14 cellular contexts compared by ENCODE assay signal in the genomic region with DNA sequence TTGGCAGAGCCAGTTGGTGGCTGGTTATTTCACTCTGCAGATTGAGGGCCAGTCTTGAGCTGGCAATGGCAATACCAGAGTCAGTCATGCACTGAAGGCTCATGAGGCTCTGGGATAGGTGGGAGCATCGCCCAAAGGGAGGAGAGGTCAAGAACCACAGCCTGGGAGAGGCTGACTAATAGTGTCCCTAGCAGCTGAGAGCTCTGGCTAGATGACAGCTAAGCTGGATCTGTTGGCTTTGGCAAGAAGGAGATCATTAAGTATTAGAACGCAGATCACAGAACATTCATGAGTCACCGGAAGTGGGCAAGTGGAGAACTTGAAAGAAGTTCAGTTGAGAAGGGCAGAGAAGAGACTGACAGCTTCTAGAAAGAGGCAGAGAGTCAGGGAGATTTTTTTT.
DNase-seq lines count a peak whose midpoint lies in the region; ATAC-seq and TF ChIP-seq lines count a peak whose summit lies in the region.
"Had no signal": no experiment of that assay in that cellular context is flagged by ENCODE, and none has a peak within 500 bp of the region (broad histone marks: within the 10 kb centered on the region; RNA-seq: fewer than 3 reads in every experiment).

No MANE protein-coding gene starts in this region.

- ATAC-seq in GM21367 (IDR thresholded peaks at IDR 0.05; ENCODE audit: unreplicated experiment) (no peak), HG03432 (IDR thresholded peaks at IDR 0.05; ENCODE audit: unreplicated experiment) (no peak), HG02588 (IDR thresholded peaks at IDR 0.05; ENCODE audit: unreplicated experiment) (no peak)
- ATAC-seq: K562, WTC11 had no signal

- H3K36me3 ChIP-seq in ACC112 (ENCODE audit: insufficient read depth, low read length) (no peaks in the 10 kb centered on the region), adrenal gland (replicated peaks in 1 of 2) (no peaks in the 10 kb centered on the region)
- H3K36me3 ChIP-seq: esophagus muscularis mucosa had no signal

- H3K27me3 ChIP-seq in ACC112 (ENCODE audit: insufficient read depth, low read length), result no peaks in the 10 kb centered on the region
- no peaks in the 10 kb centered on the region for H3K27me3 ChIP-seq in adrenal gland
- H3K27me3 ChIP-seq: esophagus muscularis mucosa had no signal

- H2AFZ ChIP-seq in ACC112 (ENCODE audit: low read length, unreplicated experiment), result peak overlapping the region; percentile 10

- DNase-seq in M059J (ENCODE audit: low read depth), result peak; percentile 91
- DNase-seq in adrenal gland, result peak; percentile 13 to 73 (median 39)
- peak; percentile 42 for DNase-seq in fibroblast of villous mesenchyme (ENCODE audit: low read depth)
- no peak for DNase-seq in DMS53 treated with DMSO at 0.1 percent for 48 hours (lab: John Stamatoyannopoulos, UW; ENCODE audit: unreplicated experiment)
- DNase-seq: midbrain, NCI-H1694 had no signal

- 30 to 57% (median 40%) methylated on average over 3 of the region's 3 CpGs for WGBS in adrenal gland, 4 donors

- H3K79me2 ChIP-seq in ACC112 (ENCODE audit: control insufficient read depth, insufficient read depth, low read length, unreplicated experiment), result no peaks in the 10 kb centered on the region

- H3K27ac ChIP-seq in ACC112 (ENCODE audit: low read depth, low read length), result peak overlapping the region; percentile 80
- no peak overlapping the region for H3K27ac ChIP-seq in adrenal gland
- H3K27ac ChIP-seq: esophagus muscularis mucosa, SK-N-MC had no signal

- TF ChIP-seq CTCF in adrenal gland (IDR thresholded peaks at IDR 0.05) (no peak), fibroblast of villous mesenchyme (IDR thresholded peaks at IDR 0.05; ENCODE audit: insufficient read depth, low read depth, low read length) (no peak)

- no peaks in the 10 kb centered on the region for H3K9me3 ChIP-seq in adrenal gland (replicated peaks in 1 of 3)
- H3K9me3 ChIP-seq: esophagus muscularis mucosa had no signal

- intact Hi-C loops in adrenal gland (cut with DNase I), result no loop called here

- TF ChIP-seq POLR2A in adrenal gland (IDR thresholded peaks at IDR 0.05), result no peak

- H3K4me3 ChIP-seq in ACC112 (ENCODE audit: low read depth, low read length) (peak overlapping the region; percentile 23; the same call in 1 of the 2 replicates), adrenal gland (no peak overlapping the region), fibroblast of villous mesenchyme (ENCODE audit: low read depth, low read length) (no peak overlapping the region)
- H3K4me3 ChIP-seq: esophagus muscularis mucosa, K562, SK-N-MC had no signal

- H3K4me1 ChIP-seq in ACC112 (ENCODE audit: control insufficient read depth, insufficient read depth, low read length, unreplicated experiment) (peaks cover 34% of the 10 kb centered on the region), adrenal gland (replicated peaks in 1 of 2) (no peaks in the 10 kb centered on the region)
